ENCODE assay signal across 30 cellular contexts in genomic region chr7:86943447-86943846, GRCh38.
"Had no signal": no experiment of that assay in that cellular context is flagged by ENCODE, and none has a peak within 500 bp of the region (broad histone marks: within the 10 kb centered on the region; RNA-seq: fewer than 3 reads in every experiment).

No MANE protein-coding gene starts in this region.

- H3K36me3 ChIP-seq: ovary, right lobe of liver, sigmoid colon, suprapubic skin, thoracic aorta, thyroid gland, tibial nerve, upper lobe of left lung, vagina had no signal

- H3K79me2 ChIP-seq: parathyroid adenoma had no signal

- H3K4me1 ChIP-seq: parathyroid adenoma, psoas muscle, right lobe of liver, sigmoid colon, suprapubic skin, thyroid gland, vagina had no signal

- H3K4me1 Mint-ChIP-seq: natural killer cell; stimulated activated naive CD8-positive, alpha-beta T cell treated with anti-CD3 and anti-CD28 coated beads, Interleukin-15, amount 100 ng/mL, for 72 hours had no signal

- H3K27me3 Mint-ChIP-seq: progenitor cell of endocrine pancreas; stimulated activated memory B cell treated with anti-CD40 and anti-IgM and Interleukin-4, amounts not matched to agents 10 μg/mL and 1 μg/mL and 100 μg/mL, for 72 hours; stimulated activated naive CD8-positive, alpha-beta T cell treated with anti-CD3 and anti-CD28 coated beads, Interleukin-15, amount 100 ng/mL, for 72 hours had no signal

- H3K9ac ChIP-seq: neural progenitor cell, parathyroid adenoma had no signal

- H2AFZ ChIP-seq: neural progenitor cell, parathyroid adenoma had no signal

- H3K27ac ChIP-seq: neural progenitor cell, ovary, parathyroid adenoma, psoas muscle, right lobe of liver, sigmoid colon, suprapubic skin, thoracic aorta, thyroid gland, tibial nerve, vagina had no signal

- H3K4me3 Mint-ChIP-seq: natural killer cell; nephron; neural progenitor cell; stimulated activated memory B cell treated with anti-CD40 and anti-IgM and Interleukin-4, amounts not matched to agents 10 μg/mL and 1 μg/mL and 100 μg/mL, for 72 hours; stimulated activated naive CD8-positive, alpha-beta T cell treated with anti-CD3 and anti-CD28 coated beads, Interleukin-15, amount 100 ng/mL, for 72 hours had no signal

- H3K4me3 ChIP-seq: neural progenitor cell, ovary, psoas muscle, right lobe of liver, sigmoid colon, suprapubic skin, thoracic aorta, thyroid gland, tibial nerve, upper lobe of left lung, vagina had no signal

- H3K9me3 ChIP-seq: ovary, psoas muscle, right lobe of liver, sigmoid colon, suprapubic skin, thoracic aorta, thyroid gland, tibial nerve, upper lobe of left lung, vagina had no signal

- DNase-seq: natural killer cell; occipital lobe; ovary; posterior cingulate gyrus; psoas muscle; right cardiac atrium; right lobe of liver; sigmoid colon; small intestine; stimulated activated CD4-positive, alpha-beta T cell treated with anti-CD3 and anti-CD28 coated beads, Interleukin-12 subunit alpha, Interleukin-12 subunit beta, amount 100 ng/mL, for 4 hours; stimulated activated CD4-positive, alpha-beta T cell treated with anti-CD3 and anti-CD28 coated beads, Interleukin-1b, Interleukin-23, amount 100 ng/mL, for 48 hours; stimulated activated CD4-positive, alpha-beta T cell treated with anti-CD3 and anti-CD28 coated beads, Interleukin-4, amount 100 ng/mL, for 1 hour; stimulated activated CD4-positive, alpha-beta T cell treated with anti-CD3 and anti-CD28 coated beads, Interleukin-4, amount 100 ng/mL, for 4 hours; stimulated activated CD8-positive, alpha-beta memory T cell treated with anti-CD3 and anti-CD28 coated beads, Interleukin-4, amount 100 ng/mL, for 48 hours; stimulated activated naive CD4-positive, alpha-beta T cell; stimulated activated naive CD8-positive, alpha-beta T cell treated with anti-CD3 and anti-CD28 coated beads, Interleukin-15, amount 100 ng/mL, for 72 hours; stimulated activated naive CD8-positive, alpha-beta T cell treated with anti-CD3 and anti-CD28 coated beads, Interleukin-15, Interleukin-2, amounts not matched to agents 100 U/mL and 50 U/mL, for 24 hours; substantia nigra; thyroid gland; trophoblast cell; upper lobe of left lung had no signal

- H3K9me3 Mint-ChIP-seq: natural killer cell; nephron; neural progenitor cell; stimulated activated memory B cell treated with anti-CD40 and anti-IgM and Interleukin-4, amounts not matched to agents 10 μg/mL and 1 μg/mL and 100 μg/mL, for 72 hours; stimulated activated naive CD8-positive, alpha-beta T cell treated with anti-CD3 and anti-CD28 coated beads, Interleukin-15, amount 100 ng/mL, for 72 hours had no signal

- H3K27me3 ChIP-seq: neural progenitor cell, ovary, right lobe of liver, sigmoid colon, suprapubic skin, thyroid gland, tibial nerve, upper lobe of left lung, vagina had no signal

- H3K36me3 Mint-ChIP-seq: natural killer cell had no signal

- H3K27ac Mint-ChIP-seq: natural killer cell; nephron; neural progenitor cell; stimulated activated memory B cell treated with anti-CD40 and anti-IgM and Interleukin-4, amounts not matched to agents 10 μg/mL and 1 μg/mL and 100 μg/mL, for 72 hours; stimulated activated naive CD8-positive, alpha-beta T cell treated with anti-CD3 and anti-CD28 coated beads, Interleukin-15, amount 100 ng/mL, for 72 hours had no signal

- H3K4me2 ChIP-seq: neural progenitor cell had no signal

- ATAC-seq: natural killer cell; psoas muscle; right cardiac atrium; right lobe of liver; stimulated activated memory B cell treated with anti-CD40 and anti-IgM and Interleukin-4, amounts not matched to agents 10 μg/mL and 1 μg/mL and 100 μg/mL, for 72 hours; stimulated activated naive CD8-positive, alpha-beta T cell treated with anti-CD3 and anti-CD28 coated beads, Interleukin-15, amount 100 ng/mL, for 72 hours; stimulated activated naive CD8-positive, alpha-beta T cell treated with anti-CD3 and anti-CD28 coated beads, Interleukin-15, Interleukin-2, amounts not matched to agents 100 U/mL and 50 U/mL, for 24 hours had no signal
